9 cellular contexts compared by ENCODE assay signal in genomic region chr5:77971965-77972544, GRCh38.
DNase-seq lines count a peak whose midpoint lies in the region; ATAC-seq and TF ChIP-seq lines count a peak whose summit lies in the region.
"Had no signal": no experiment of that assay in that cellular context is flagged by ENCODE, and none has a peak within 500 bp of the region (broad histone marks: within the 10 kb centered on the region; RNA-seq: fewer than 3 reads in every experiment).

No MANE protein-coding gene starts in this region.

- no peaks in the 10 kb centered on the region for H3K36me3 ChIP-seq in tibial nerve

- POLR2A ChIA-PET in T-cell (lab: Charles Lee) = interaction anchor here in 1 of 2 donors (0.6 kb wide), 1 partner anchor 95 kb away, joined by 3 read pairs; no protein-coding TSS in a partner anchor

- no peak for DNase-seq in activated naive CD4-positive, alpha-beta T cell treated with Interleukin-2 at 50 U/mL for 16 hours
- DNase-seq in T-cell (no peak), left kidney (ENCODE audit: low read depth, low spot score) (peak; percentile 48), tibial nerve (ENCODE audit: low spot score in 2 of 2) (no peak), RKO (ENCODE audit: low spot score) (no peak)
- DNase-seq: NCI-H1930 had no signal

- peak in 1 of 4 experiments; percentile 16 for ATAC-seq in T-cell (replicated peaks in 1 of 4)
- no peak for ATAC-seq in GM19452 (IDR thresholded peaks at IDR 0.05; ENCODE audit: unreplicated experiment)
- ATAC-seq in GM21717 (IDR thresholded peaks at IDR 0.05; ENCODE audit: unreplicated experiment) = no peak

- no peak for TF ChIP-seq POLR2A in tibial nerve (IDR thresholded peaks at IDR 0.05)

- H3K9me3 Mint-ChIP-seq in activated naive CD4-positive, alpha-beta T cell treated with anti-CD3 and anti-CD28 coated beads, Interleukin-2, amount 50 U/mL, for 24 hours = no peaks in the 10 kb centered on the region
- no peaks in the 10 kb centered on the region for H3K9me3 Mint-ChIP-seq in T-cell

- no peak overlapping the region for H3K27ac ChIP-seq in tibial nerve

- H3K27me3 ChIP-seq in tibial nerve = peaks cover 0 to 57% of the 10 kb centered on the region in 2 donors

- no peak for TF ChIP-seq CTCF in tibial nerve (IDR thresholded peaks at IDR 0.05)

- CTCF ChIA-PET in T-cell (lab: Charles Lee) = no interaction called here

- peaks cover 2% of the 10 kb centered on the region for H3K36me3 Mint-ChIP-seq in activated naive CD4-positive, alpha-beta T cell treated with anti-CD3 and anti-CD28 coated beads, Interleukin-2, amount 50 U/mL, for 24 hours
- H3K36me3 Mint-ChIP-seq in T-cell = no peaks in the 10 kb centered on the region

- no peaks in the 10 kb centered on the region for H3K9me3 ChIP-seq in tibial nerve

- peak overlapping the region; percentile 47 for H3K27ac Mint-ChIP-seq in activated naive CD4-positive, alpha-beta T cell treated with anti-CD3 and anti-CD28 coated beads, Interleukin-2, amount 50 U/mL, for 24 hours
- H3K27ac Mint-ChIP-seq in T-cell = no peak overlapping the region

- WGBS in tibial nerve, 2 donors = 11 to 18% methylated on average over 15 of the region's 15 CpGs

- H3K27me3 Mint-ChIP-seq in activated naive CD4-positive, alpha-beta T cell treated with anti-CD3 and anti-CD28 coated beads, Interleukin-2, amount 50 U/mL, for 24 hours = peaks cover 39% of the 10 kb centered on the region
- H3K27me3 Mint-ChIP-seq in T-cell = peaks cover 53 to 66% of the 10 kb centered on the region in 2 donors

- H3K4me1 Mint-ChIP-seq in activated naive CD4-positive, alpha-beta T cell treated with anti-CD3 and anti-CD28 coated beads, Interleukin-2, amount 50 U/mL, for 24 hours = peaks cover 14% of the 10 kb centered on the region
- H3K4me1 Mint-ChIP-seq in T-cell = peaks cover 13 to 20% (median 14%) of the 10 kb centered on the region in 3 donors

- H3K4me3 ChIP-seq in tibial nerve = peak overlapping the region; percentile 5 to 47 (median 28)

- TF ChIP-seq EP300 in tibial nerve (IDR thresholded peaks at IDR 0.05) = no peak

- peaks cover 0 to 23% (median 8%) of the 10 kb centered on the region in 4 donors for H3K4me1 ChIP-seq in tibial nerve

- H3K4me3 Mint-ChIP-seq in activated naive CD4-positive, alpha-beta T cell treated with anti-CD3 and anti-CD28 coated beads, Interleukin-2, amount 50 U/mL, for 24 hours = peak overlapping the region; percentile 78
- peak overlapping the region; percentile 6 to 64 (median 39) for H3K4me3 Mint-ChIP-seq in T-cell
